In the genomic region with DNA sequence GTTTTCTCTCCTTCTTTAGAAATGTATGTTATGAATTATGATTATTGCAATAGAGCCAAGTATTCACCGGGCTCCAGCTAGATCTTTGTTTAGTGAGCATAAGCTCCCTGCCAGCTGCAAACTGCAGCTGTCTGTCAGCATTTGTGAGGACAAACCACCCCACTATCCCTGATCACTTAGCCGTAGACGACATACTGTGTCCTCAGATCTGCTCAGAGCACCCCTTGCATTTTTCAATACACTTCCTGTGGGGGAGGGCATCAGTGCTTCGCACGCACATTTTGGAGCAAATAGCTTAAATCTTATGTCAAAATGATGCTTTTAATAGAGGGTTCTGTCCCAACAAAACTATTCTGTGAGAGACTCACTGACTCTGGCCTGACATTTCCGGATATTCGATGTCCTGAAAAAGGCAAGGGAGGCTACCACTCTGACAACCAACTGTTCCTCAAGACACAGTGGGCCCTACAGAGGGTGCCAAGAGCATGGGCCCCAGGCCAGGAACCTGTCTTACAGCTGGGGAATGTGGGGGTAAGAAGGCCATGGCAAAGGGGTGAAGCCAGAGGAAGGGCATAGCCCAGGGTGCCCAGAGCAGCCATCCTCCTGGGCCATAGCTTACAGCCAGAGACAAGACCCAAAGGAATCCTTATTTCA, we compare ENCODE assay signal across 12 cellular contexts.
DNase-seq lines count a peak whose midpoint lies in the region; ATAC-seq and TF ChIP-seq lines count a peak whose summit lies in the region.
"Had no signal": no experiment of that assay in that cellular context is flagged by ENCODE, and none has a peak within 500 bp of the region (broad histone marks: within the 10 kb centered on the region; RNA-seq: fewer than 3 reads in every experiment).

No MANE protein-coding gene starts in this region.

- peak overlapping the region in 1 of 2 experiments; percentile 61 for H3K14ac ChIP-seq in mesenchymal stem cell (ENCODE audit: low read length in 2 of 2)

- no peaks in the 10 kb centered on the region for H3K79me1 ChIP-seq in mesenchymal stem cell (replicated peaks; ENCODE audit: low read length, poor library complexity, severe bottlenecking)

- no peaks in the 10 kb centered on the region for H3K27me3 Mint-ChIP-seq in T-cell

- no peak overlapping the region for H2BK5ac ChIP-seq in mesenchymal stem cell (ENCODE audit: low read depth, low read length, poor library complexity, severe bottlenecking)

- peaks cover 43% of the 10 kb centered on the region for H3K36me3 Mint-ChIP-seq in T-cell

- H3K9me3 ChIP-seq in duodenal mucosa (ENCODE audit: control insufficient read depth in 1 of 2, low read length in 2 of 2) (no peaks in the 10 kb centered on the region), mesenchymal stem cell (ENCODE audit: control insufficient read depth, low read length) (no peaks in the 10 kb centered on the region), thoracic aorta (no peaks in the 10 kb centered on the region)
- H3K9me3 ChIP-seq: breast epithelium, HAP-1 had no signal

- peak in 1 of 4 experiments; percentile 14 for ATAC-seq in T-cell (replicated peaks in 1 of 4)
- no peak for ATAC-seq in thoracic aorta (ENCODE audit: insufficient number of reproducible peaks, low FRiP score, low read depth)
- no peak for ATAC-seq in HG03095 (IDR thresholded peaks at IDR 0.05; ENCODE audit: unreplicated experiment)
- no peak for ATAC-seq in GM19397 (IDR thresholded peaks at IDR 0.05; ENCODE audit: unreplicated experiment)

- H3K9me3 Mint-ChIP-seq in T-cell = no peaks in the 10 kb centered on the region
- H3K9me3 Mint-ChIP-seq: CD14-positive monocyte had no signal

- H2BK120ac ChIP-seq in mesenchymal stem cell (ENCODE audit: low read depth, low read length) = peak overlapping the region; percentile 1

- CTCF ChIA-PET in T-cell (lab: Charles Lee) = no interaction called here

- H3K4me3 Mint-ChIP-seq in T-cell = no peak overlapping the region
- H3K4me3 Mint-ChIP-seq: CD14-positive monocyte had no signal

- WGBS in mesenchymal stem cell = 74% methylated on average over 5 of the region's 7 CpGs

- H3K27me3 ChIP-seq in duodenal mucosa (ENCODE audit: control insufficient read depth in 1 of 2, insufficient read depth in 2 of 2, low read length in 2 of 2) = no peaks in the 10 kb centered on the region
- H3K27me3 ChIP-seq in mesenchymal stem cell (ENCODE audit: control insufficient read depth in 1 of 2, insufficient read depth in 1 of 2, low read length in 2 of 2) = no peaks in the 10 kb centered on the region
- H3K27me3 ChIP-seq in thoracic aorta (replicated peaks; ENCODE audit: insufficient read depth) = no peaks in the 10 kb centered on the region
- H3K27me3 ChIP-seq: breast epithelium had no signal

- no peak overlapping the region for H2AK5ac ChIP-seq in mesenchymal stem cell (ENCODE audit: low read length, severe bottlenecking)

- POLR2A ChIA-PET in T-cell (lab: Charles Lee) = no interaction called here

- peak overlapping the region; percentile 73 to 86 for H3K18ac ChIP-seq in mesenchymal stem cell (ENCODE audit: low read depth in 1 of 2, low read length in 2 of 2)

- H3K9ac ChIP-seq in duodenal mucosa (ENCODE audit: low read depth in 1 of 2, low read length in 2 of 2) (no peak overlapping the region), mesenchymal stem cell (ENCODE audit: low read length) (no peak overlapping the region)

- peak overlapping the region; percentile 81 for H4K8ac ChIP-seq in mesenchymal stem cell (ENCODE audit: low read length)

- H3K4me2 ChIP-seq in mesenchymal stem cell (ENCODE audit: low read length, poor library complexity, severe bottlenecking) = no peak overlapping the region

- H4K91ac ChIP-seq in mesenchymal stem cell (ENCODE audit: low read length) = peak overlapping the region; percentile 75

- peak overlapping the region; percentile 26 for H3K27ac ChIP-seq in duodenal mucosa (ENCODE audit: low read depth, low read length)
- no peak overlapping the region for H3K27ac ChIP-seq in mesenchymal stem cell (ENCODE audit: low read length, poor library complexity, severe bottlenecking)
- peak overlapping the region; percentile 6 to 13 for H3K27ac ChIP-seq in thoracic aorta

- peak overlapping the region in 1 of 2 experiments; percentile 74 for H3K4ac ChIP-seq in mesenchymal stem cell (ENCODE audit: low read depth in 1 of 2, low read length in 2 of 2)

- peak overlapping the region; percentile 44 for H2BK15ac ChIP-seq in mesenchymal stem cell (ENCODE audit: low read depth, poor library complexity, severe bottlenecking)

- no peak overlapping the region for H2AFZ ChIP-seq in mesenchymal stem cell (ENCODE audit: low read depth, low read length)

- peak overlapping the region; percentile 95 for H2BK12ac ChIP-seq in mesenchymal stem cell (ENCODE audit: low read length in 2 of 2)

- H3K27ac Mint-ChIP-seq in T-cell = peak overlapping the region; percentile 32 to 44

- no peaks in the 10 kb centered on the region for H3K4me1 ChIP-seq in duodenal mucosa (ENCODE audit: control insufficient read depth in 1 of 2, insufficient read depth in 2 of 2, low read length in 2 of 2)
- H3K4me1 ChIP-seq in mesenchymal stem cell (ENCODE audit: control insufficient read depth, insufficient read depth, low read depth, low read length) = peaks cover 2% of the 10 kb centered on the region
- peaks cover 33 to 51% of the 10 kb centered on the region in 2 donors for H3K4me1 ChIP-seq in thoracic aorta (ENCODE audit: control insufficient read depth in 1 of 2, low read depth in 2 of 2)
- H3K4me1 ChIP-seq: breast epithelium had no signal

- H3K23ac ChIP-seq in mesenchymal stem cell (ENCODE audit: low read length in 2 of 2) = peak overlapping the region in 1 of 2 experiments; percentile 37

- TF ChIP-seq CTCF in thoracic aorta (IDR thresholded peaks at IDR 0.05) = no peak

- H3K4me3 ChIP-seq in duodenal mucosa (ENCODE audit: low read depth in 1 of 2, low read length in 2 of 2) = no peak overlapping the region
- no peak overlapping the region for H3K4me3 ChIP-seq in mesenchymal stem cell (ENCODE audit: insufficient read depth in 1 of 2, low read depth in 1 of 2, low read length in 2 of 2)
- H3K4me3 ChIP-seq in thoracic aorta = no peak overlapping the region
- H3K4me3 ChIP-seq: breast epithelium, HAP-1 had no signal

- peaks cover 35 to 62% (median 53%) of the 10 kb centered on the region in 3 donors for H3K4me1 Mint-ChIP-seq in T-cell

- no peaks in the 10 kb centered on the region for H3K36me3 ChIP-seq in duodenal mucosa (ENCODE audit: control insufficient read depth in 1 of 2, insufficient read depth in 2 of 2, low read length in 2 of 2)
- H3K36me3 ChIP-seq in mesenchymal stem cell (ENCODE audit: control insufficient read depth in 1 of 2, insufficient read depth in 2 of 2, low read depth in 1 of 2, low read length in 2 of 2) = no peaks in the 10 kb centered on the region
- no peaks in the 10 kb centered on the region for H3K36me3 ChIP-seq in thoracic aorta
- H3K36me3 ChIP-seq: breast epithelium, HAP-1 had no signal

- no peak for DNase-seq in T-cell
- no peak for DNase-seq in mesenchymal stem cell
- no peak for DNase-seq in thoracic aorta (ENCODE audit: low spot score)
- no peak for DNase-seq in stimulated activated CD4-positive, alpha-beta T cell treated with anti-CD3 and anti-CD28 coated beads, Interleukin-2, amount 100 ng/mL, for 48 hours
- DNase-seq: activated CD4-positive, alpha-beta T cell treated with anti-CD3 and anti-CD28 coated beads for 48 hours; retina had no signal
